Comparison of ENCODE assay signal across 15 cellular contexts in genomic region chr1:172219966-172220365, GRCh38.
DNase-seq lines count a peak whose midpoint lies in the region; ATAC-seq and TF ChIP-seq lines count a peak whose summit lies in the region.
"Had no signal": no experiment of that assay in that cellular context is flagged by ENCODE, and none has a peak within 500 bp of the region (broad histone marks: within the 10 kb centered on the region; RNA-seq: fewer than 3 reads in every experiment).

No MANE protein-coding gene starts in this region.

- H3K27ac ChIP-seq in hepatocyte: peak overlapping the region; percentile 13
- H3K27ac ChIP-seq: RWPE1 had no signal

- no peak for TF ChIP-seq CTCF in hepatocyte (IDR thresholded peaks at IDR 0.05; ENCODE audit: poor library complexity)

- no peak overlapping the region for H3K4me3 ChIP-seq in hepatocyte

- no peaks in the 10 kb centered on the region for H4K20me1 ChIP-seq in hepatocyte (ENCODE audit: insufficient read depth, poor library complexity, severe bottlenecking)

- no peak overlapping the region for H3K4me2 ChIP-seq in hepatocyte

- no peaks in the 10 kb centered on the region for H3K36me3 ChIP-seq in hepatocyte (replicated peaks; ENCODE audit: insufficient read depth, low read depth)

- no peak for ATAC-seq in HG03097 (IDR thresholded peaks at IDR 0.05; ENCODE audit: low FRiP score, unreplicated experiment)

- H2AFZ ChIP-seq in hepatocyte: no peak overlapping the region

- no peaks in the 10 kb centered on the region for H3K9me2 ChIP-seq in hepatocyte (replicated peaks; ENCODE audit: insufficient read depth)

- H3K79me2 ChIP-seq in hepatocyte: no peaks in the 10 kb centered on the region

- H3K27me3 ChIP-seq in hepatocyte: no peaks in the 10 kb centered on the region

- peak; percentile 17 for DNase-seq in NCI-H2029 treated with DMSO at 0.1 percent for 48 hours (lab: John Stamatoyannopoulos, UW)
- no peak for DNase-seq in NCI-H2029 (lab: John Stamatoyannopoulos, UW)
- peak; percentile 70 for DNase-seq in DMS53 (lab: John Stamatoyannopoulos, UW)
- DNase-seq in SHP77 (lab: John Stamatoyannopoulos, UW): peak; percentile 83 to 91
- no peak for DNase-seq in hepatocyte (ENCODE audit: low spot score)
- DNase-seq in mesenteric fat pad (ENCODE audit: low spot score): no peak
- no peak for DNase-seq in NCI-H128 (lab: John Stamatoyannopoulos, UW; ENCODE audit: unreplicated experiment)
- DNase-seq: C1 segment of cervical spinal cord, DMS153, Karpas-422, MM.1S, NCI-H1105 treated with DMSO at 0.1 percent for 48 hours, NCI-H187 treated with DMSO at 0.1 percent for 48 hours had no signal

- no peaks in the 10 kb centered on the region for H3K4me1 ChIP-seq in hepatocyte (ENCODE audit: insufficient read depth)

- WGBS in hepatocyte (ENCODE audit: low lambda C conversion rate, missing lambda C conversion rate): 68% methylated on average over 1 of the region's 1 CpG

- no peaks in the 10 kb centered on the region for H3K9me3 ChIP-seq in hepatocyte (ENCODE audit: low read depth)

Comparison
In these comparisons a context has a peak if more than half of its experiments do, and no peak if none do; other contexts are left out.
1. DNase-seq: peak in NCI-H2029 treated with DMSO at 0.1 percent for 48 hours (single experiment), DMS53 (single experiment) and SHP77 (2 of 2); none in NCI-H2029 (single experiment), hepatocyte (single experiment), mesenteric fat pad (single experiment) and NCI-H128 (single experiment).